8 cellular contexts compared by ENCODE assay signal in the genomic region with DNA sequence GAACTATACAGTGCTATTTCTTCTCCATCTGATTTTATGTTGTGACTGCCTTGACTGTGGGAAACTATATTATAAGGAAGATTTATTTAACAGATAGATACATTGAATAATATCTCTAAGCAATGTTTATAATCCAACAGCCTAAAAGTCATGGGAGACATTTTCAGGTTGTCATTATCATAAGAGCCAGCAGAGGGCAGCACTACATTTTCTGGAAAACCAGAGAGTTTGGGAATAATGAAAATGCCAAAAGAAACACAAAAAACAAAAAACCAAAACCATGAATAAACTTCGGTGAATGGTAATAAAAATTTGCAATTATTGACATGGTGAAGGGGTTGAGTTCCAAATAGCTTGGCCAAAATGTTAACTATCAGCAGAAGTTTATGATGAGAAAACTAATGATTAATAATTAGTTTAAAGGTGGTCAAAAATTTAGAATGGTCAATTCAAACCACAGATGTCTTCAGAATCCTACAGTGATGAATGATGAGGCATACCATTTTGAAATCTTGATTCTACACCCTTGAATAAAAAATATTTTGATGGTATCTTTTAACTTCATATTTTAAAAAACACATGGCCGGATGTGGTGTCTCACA. TPM values are rescaled to one million over a fixed set of nuclear protein-coding genes. Genes with fewer than 3 reads are reported as not detected.
DNase-seq lines count a peak whose midpoint lies in the region; ATAC-seq and TF ChIP-seq lines count a peak whose summit lies in the region.

No MANE protein-coding gene starts in this region.

- H3K27me3 ChIP-seq in SU-DHL-6 (ENCODE audit: low read length) (no peaks in the 10 kb centered on the region), esophagus muscularis mucosa (no peaks in the 10 kb centered on the region), osteoblast (ENCODE audit: insufficient read depth, low read length) (no peaks in the 10 kb centered on the region)

- WGBS in esophagus muscularis mucosa, result 71% methylated on average over 2 of the region's 2 CpGs

- H3K9me3 ChIP-seq in SU-DHL-6 (ENCODE audit: insufficient read depth, low read length), result no peaks in the 10 kb centered on the region
- H3K9me3 ChIP-seq in esophagus muscularis mucosa, result no peaks in the 10 kb centered on the region
- H3K9me3 ChIP-seq in osteoblast (ENCODE audit: low read depth, low read length), result no peaks in the 10 kb centered on the region

- peaks cover 36% of the 10 kb centered on the region for H3K36me3 ChIP-seq in SU-DHL-6 (ENCODE audit: low read length)
- H3K36me3 ChIP-seq in esophagus muscularis mucosa, result peaks cover 25 to 44% (median 35%) of the 10 kb centered on the region in 4 donors
- H3K36me3 ChIP-seq in osteoblast (ENCODE audit: insufficient read depth, low read length), result peaks cover 44% of the 10 kb centered on the region

- H3K4me1 ChIP-seq in esophagus muscularis mucosa (peaks cover 9 to 18% (median 15%) of the 10 kb centered on the region in 4 donors), osteoblast (ENCODE audit: insufficient read depth, low read length) (peaks cover 12% of the 10 kb centered on the region)

- ATAC-seq in HG03565 (IDR thresholded peaks at IDR 0.05; ENCODE audit: unreplicated experiment) (no peak), HG03045 (IDR thresholded peaks at IDR 0.05; ENCODE audit: unreplicated experiment) (no peak)

- H3K27ac ChIP-seq in SU-DHL-6 (ENCODE audit: low read depth, low read length) (0 out of 2 replicates have a peak overlapping the region, but pooled peaks have one; percentile 12), esophagus muscularis mucosa (replicated peaks in 1 of 4) (no peak overlapping the region), osteoblast (ENCODE audit: low read depth, low read length) (no peak overlapping the region)

- H3K4me3 ChIP-seq in SU-DHL-6 (ENCODE audit: insufficient read depth, low read length, poor library complexity, severe bottlenecking) (no peak overlapping the region), esophagus muscularis mucosa (no peak overlapping the region), osteoblast (ENCODE audit: insufficient read depth, low read length) (no peak overlapping the region)

- H3K79me2 ChIP-seq in SU-DHL-6 (ENCODE audit: insufficient read depth, low read length), result peaks cover 41% of the 10 kb centered on the region
- H3K79me2 ChIP-seq in osteoblast (ENCODE audit: insufficient read depth, low read length), result peaks cover 26% of the 10 kb centered on the region

- H4K20me1 ChIP-seq in SU-DHL-6 (ENCODE audit: low read depth, low read length) (peaks cover 5% of the 10 kb centered on the region; the same call in 1 of the 2 replicates), osteoblast (ENCODE audit: insufficient read depth, low read length) (peaks cover 8% of the 10 kb centered on the region)

- intact Hi-C loops in esophagus muscularis mucosa (cut with DNase I), result loop anchor here (10.0 kb wide), 2 partner anchors 100 to 390 kb away; no protein-coding TSS in a partner anchor

- no peaks in the 10 kb centered on the region for H3K9me2 ChIP-seq in SU-DHL-6 (replicated peaks; ENCODE audit: insufficient read depth, low read length)

- H2AFZ ChIP-seq in SU-DHL-6 (ENCODE audit: low read depth, low read length, severe bottlenecking) (no peak overlapping the region), osteoblast (ENCODE audit: low read length) (no peak overlapping the region)

- peaks cover 47% of the 10 kb centered on the region for H3F3A ChIP-seq in SU-DHL-6 (ENCODE audit: insufficient read depth)

- DNase-seq in NCI-H1417 (lab: John Stamatoyannopoulos, UW) (peak; percentile 20 to 70 (median 50)), NCI-H1417 treated with DMSO at 0.1 percent for 48 hours (lab: John Stamatoyannopoulos, UW) (no peak), HK-2 (ENCODE audit: unreplicated experiment) (peak; percentile 37), esophagus muscularis mucosa (ENCODE audit: extremely low spot score) (no peak), osteoblast (ENCODE audit: insufficient read length, low spot score, missing footprints) (no peak)

- H3K4me2 ChIP-seq in SU-DHL-6 (ENCODE audit: low read depth, low read length, poor library complexity, severe bottlenecking) (peak overlapping the region; percentile 7), osteoblast (ENCODE audit: insufficient read depth, low read length) (no peak overlapping the region)

- TF ChIP-seq CTCF in SU-DHL-6 (IDR thresholded peaks at IDR 0.05; ENCODE audit: insufficient read depth, low read length, poor library complexity, severe bottlenecking), result peak; percentile 83
- peak; percentile 66 to 78 (median 69) for TF ChIP-seq CTCF in esophagus muscularis mucosa (IDR thresholded peaks at IDR 0.05)
- TF ChIP-seq CTCF in osteoblast (IDR thresholded peaks at IDR 0.05; ENCODE audit: extremely low read depth, low read depth, low read length), result peak; percentile 72

- no peak for TF ChIP-seq EP300 in esophagus muscularis mucosa (IDR thresholded peaks at IDR 0.05)

- H3K9ac ChIP-seq in SU-DHL-6 (ENCODE audit: low read length), result no peak overlapping the region

- TF ChIP-seq POLR2A in esophagus muscularis mucosa (IDR thresholded peaks at IDR 0.05; ENCODE audit: low read depth), result no peak

RNA-seq across cellular contexts. Expression of a gene that starts 4.7 kb away (rescaled TPM):
- total RNA-seq in esophagus muscularis mucosa (100 to 1,000 TPM; 219 to 381 (median 342) TPM), osteoblast (442 and 563 TPM in 2 replicates)

RNA-seq across cellular contexts. Expression of a gene that starts 5.1 kb away (rescaled TPM):
- total RNA-seq in esophagus muscularis mucosa (100 to 1,000 TPM in 1 of 4 donors, 10 to 100 TPM in 3; 83.5 to 101 (median 90.9) TPM), osteoblast (86.6 and 98.4 TPM in 2 replicates)

Comparison
In these comparisons a context has a peak if more than half of its experiments do, and no peak if none do; other contexts are left out.
1. DNase-seq: peak in NCI-H1417 (3 of 3) and HK-2 (single experiment); none in NCI-H1417 treated with DMSO at 0.1 percent for 48 hours (single experiment), esophagus muscularis mucosa (single experiment) and osteoblast (single experiment).
2. Peak in every context shown above with its lines, with median percentiles within 50 percentile points of each other: CTCF ChIP-seq.